ENCODE assay signal across 26 cellular contexts in genomic region chr4:96139251-96139929, GRCh38.
"Had no signal": no experiment of that assay in that cellular context is flagged by ENCODE, and none has a peak within 500 bp of the region (broad histone marks: within the 10 kb centered on the region; RNA-seq: fewer than 3 reads in every experiment).

No MANE protein-coding gene starts in this region.

- H3K4me1 ChIP-seq: colonic mucosa, esophagus squamous epithelium, gastrocnemius medialis, heart right ventricle, left lung had no signal

- H3K4me3 ChIP-seq: colonic mucosa, esophagus squamous epithelium, gastrocnemius medialis, heart right ventricle, left lung, mucosa of descending colon had no signal

- ATAC-seq: effector memory CD8-positive, alpha-beta T cell; esophagus mucosa; gastrocnemius medialis; heart right ventricle; left lung; left ventricle myocardium superior; mucosa of descending colon; naive thymus-derived CD8-positive, alpha-beta T cell had no signal

- FAIRE-seq: endometrium, islet of Langerhans, keratinocyte had no signal

- H3K36me3 ChIP-seq: colonic mucosa, esophagus squamous epithelium, gastrocnemius medialis, heart right ventricle, left lung had no signal

- H3K27me3 ChIP-seq: colonic mucosa, esophagus squamous epithelium, gastrocnemius medialis, heart right ventricle, left lung had no signal

- H3K27ac ChIP-seq: colonic mucosa, epithelial cell of prostate, esophagus squamous epithelium, gastrocnemius medialis, heart right ventricle, left lung had no signal

- H3K9me3 ChIP-seq: colonic mucosa, esophagus squamous epithelium, gastrocnemius medialis, heart right ventricle, left lung, mucosa of descending colon had no signal

- DNase-seq: colonic mucosa; cortex of kidney; effector CD8-positive, alpha-beta T cell; effector memory CD8-positive, alpha-beta T cell; endodermal cell; erythroblast; esophagus squamous epithelium; foreskin fibroblast; foreskin melanocyte; gastrocnemius medialis; glutamatergic neuron; head of caudate nucleus; heart right ventricle; hippocampal formation; kidney glomerular epithelial cell; left ventricle myocardium superior; mesenchymal stem cell; mucosa of descending colon; naive B cell; naive thymus-derived CD8-positive, alpha-beta T cell had no signal
